17 cellular contexts compared by ENCODE assay signal in genomic region chr17:79772726-79773125, GRCh38. TPM values are rescaled to one million over a fixed set of nuclear protein-coding genes. Genes with fewer than 3 reads are reported as not detected.
"Had no signal": no experiment of that assay in that cellular context is flagged by ENCODE, and none has a peak within 500 bp of the region (broad histone marks: within the 10 kb centered on the region; RNA-seq: fewer than 3 reads in every experiment).

No MANE protein-coding gene starts in this region.

RNA-seq across cellular contexts. Expression of gene ENPP7, which starts 42.0 kb away (rescaled TPM):
- total RNA-seq: naive thymus-derived CD4-positive, alpha-beta T cell; neural crest cell; occipital lobe; osteoblast; ovary; prostate gland; pulmonary artery endothelial cell; right atrium auricular region; sciatic nerve; smooth muscle cell; subcutaneous adipose tissue; temporal lobe; thoracic aorta; thyroid gland; tibial nerve; vagina had no signal
- polyA plus RNA-seq: ovary, smooth muscle cell, stomach had no signal
